ENCODE assay signal across 12 cellular contexts in the genomic region with DNA sequence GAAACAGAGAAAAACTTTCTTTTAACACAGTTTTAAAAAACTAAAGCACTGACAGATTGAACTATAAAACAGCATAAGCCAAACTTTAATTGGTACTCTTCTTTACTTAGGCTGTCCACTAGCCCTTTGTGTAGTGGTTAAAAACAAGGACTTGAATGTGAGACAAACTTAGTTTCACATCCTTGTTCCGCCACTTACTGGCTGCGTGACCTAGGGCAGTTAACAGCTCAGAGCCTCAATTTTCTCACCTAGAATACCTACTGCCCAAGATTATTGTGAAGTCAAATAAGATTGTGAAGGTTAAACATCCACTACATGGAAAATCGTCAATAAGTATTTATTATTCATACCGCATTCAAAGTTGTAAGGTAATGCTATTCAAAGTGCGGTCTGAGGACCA. TPM values are rescaled to one million over a fixed set of nuclear protein-coding genes. Genes with fewer than 3 reads are reported as not detected.
DNase-seq lines count a peak whose midpoint lies in the region; ATAC-seq and TF ChIP-seq lines count a peak whose summit lies in the region.
"Had no signal": no experiment of that assay in that cellular context is flagged by ENCODE, and none has a peak within 500 bp of the region (broad histone marks: within the 10 kb centered on the region; RNA-seq: fewer than 3 reads in every experiment).

No MANE protein-coding gene starts in this region.

- peaks cover 0 to 16% (median 4%) of the 10 kb centered on the region in 3 donors for H3K36me3 Mint-ChIP-seq in CD8-positive, alpha-beta memory T cell
- peaks cover 28% of the 10 kb centered on the region for H3K36me3 Mint-ChIP-seq in Calu3 (ENCODE audit: insufficient read depth, unreplicated experiment)

- peaks cover 14% of the 10 kb centered on the region for H3K4me1 ChIP-seq in CD8-positive, alpha-beta memory T cell (ENCODE audit: insufficient read depth, low read length)

- BruUV-seq in Calu3 (replicated peaks; lab: Mats Ljungman, UMichigan), result no TSS peak

- no peak overlapping the region for H3K4me3 ChIP-seq in CD8-positive, alpha-beta memory T cell (ENCODE audit: low read length)
- peak overlapping the region; percentile 98 for H3K4me3 ChIP-seq in SK-N-MC
- H3K4me3 ChIP-seq: Peyer's patch had no signal

- H3K27ac ChIP-seq in CD8-positive, alpha-beta memory T cell (ENCODE audit: low read depth, low read length), result no peak overlapping the region
- no peak overlapping the region for H3K27ac ChIP-seq in SK-N-MC
- H3K27ac ChIP-seq: Peyer's patch had no signal

- CTCF ChIA-PET in CD8-positive, alpha-beta memory T cell (lab: Charles Lee), result interaction anchor here (0.9 kb wide), 1 partner anchor 12 kb away, joined by 5 read pairs; no protein-coding TSS in a partner anchor
- CTCF ChIA-PET in Calu3 (lab: Charles Lee), result interaction anchor here (0.6 kb wide), 1 partner anchor 119 kb away, joined by 4 read pairs; no protein-coding TSS in a partner anchor

- POLR2A ChIA-PET in CD8-positive, alpha-beta memory T cell (lab: Charles Lee), result no interaction called here

- H3K9ac ChIP-seq in SK-N-MC (ENCODE audit: insufficient read length), result no peak overlapping the region

- DNase-seq in CD8-positive, alpha-beta memory T cell, result no peak
- no peak for DNase-seq in SK-N-MC (ENCODE audit: low read depth, low spot score)
- DNase-seq in DMS53 treated with DMSO at 0.1 percent for 48 hours (lab: John Stamatoyannopoulos, UW; ENCODE audit: unreplicated experiment), result no peak
- no peak for DNase-seq in NCI-H1436 (lab: John Stamatoyannopoulos, UW)
- no peak for DNase-seq in Calu3
- no peak for DNase-seq in HCEC 1CT
- DNase-seq: activated T-cell treated with anti-CD3 and anti-CD28 coated beads, Interleukin-2, amount 50 U/mL, for 48 hours; CD4-positive, alpha-beta memory T cell; naive thymus-derived CD4-positive, alpha-beta T cell; Peyer's patch had no signal

- intact Hi-C loops in Calu3 (cut with micrococcal nuclease; ENCODE audit: unreplicated experiment), result loop anchor here (2.0 kb wide), 1 partner anchor 25 kb away; no protein-coding TSS in a partner anchor

- H3K4me3 Mint-ChIP-seq in CD8-positive, alpha-beta memory T cell, result peak overlapping the region in 3 of 7 donors; percentile 15 to 95 (median 95)
- no peak overlapping the region for H3K4me3 Mint-ChIP-seq in Calu3 (ENCODE audit: low read depth, unreplicated experiment)

- peaks cover 23 to 34% (median 24%) of the 10 kb centered on the region in 3 donors for H3K4me1 Mint-ChIP-seq in CD8-positive, alpha-beta memory T cell
- peaks cover 15% of the 10 kb centered on the region for H3K4me1 Mint-ChIP-seq in Calu3 (ENCODE audit: low read depth, unreplicated experiment)

- no peaks in the 10 kb centered on the region for H3K9me3 Mint-ChIP-seq in CD8-positive, alpha-beta memory T cell
- no peaks in the 10 kb centered on the region for H3K9me3 Mint-ChIP-seq in Calu3 (ENCODE audit: low read depth, unreplicated experiment)
- H3K9me3 Mint-ChIP-seq: CD4-positive, alpha-beta memory T cell; naive thymus-derived CD4-positive, alpha-beta T cell had no signal

- peak; percentile 63 for ATAC-seq in GM19463 (IDR thresholded peaks at IDR 0.05; ENCODE audit: unreplicated experiment)
- ATAC-seq in HG03066 (IDR thresholded peaks at IDR 0.05; ENCODE audit: low read depth, unreplicated experiment), result peak; percentile 67
- ATAC-seq: naive thymus-derived CD4-positive, alpha-beta T cell had no signal

- peak overlapping the region in 6 of 8 donors; percentile 47 to 96 (median 83) for H3K27ac Mint-ChIP-seq in CD8-positive, alpha-beta memory T cell
- H3K27ac Mint-ChIP-seq in Calu3 (ENCODE audit: unreplicated experiment), result no peak overlapping the region

- no peaks in the 10 kb centered on the region for H3K9me3 ChIP-seq in CD8-positive, alpha-beta memory T cell (ENCODE audit: low read length)
- H3K9me3 ChIP-seq in SK-N-MC (ENCODE audit: low read depth, low read length), result no peaks in the 10 kb centered on the region
- H3K9me3 ChIP-seq: Peyer's patch had no signal

- no peak for TF ChIP-seq CTCF in Calu3 (IDR thresholded peaks at IDR 0.05; ENCODE audit: unreplicated experiment)

- H3K27me3 Mint-ChIP-seq in CD8-positive, alpha-beta memory T cell, result peaks cover 3 to 10% of the 10 kb centered on the region in 2 donors
- H3K27me3 Mint-ChIP-seq in Calu3 (ENCODE audit: unreplicated experiment), result no peaks in the 10 kb centered on the region

- H3K36me3 ChIP-seq in CD8-positive, alpha-beta memory T cell (ENCODE audit: insufficient read depth, low read length), result no peaks in the 10 kb centered on the region
- peaks cover 15% of the 10 kb centered on the region for H3K36me3 ChIP-seq in SK-N-MC (ENCODE audit: insufficient read depth, low read length)
- H3K36me3 ChIP-seq: Peyer's patch had no signal

- H3K27me3 ChIP-seq in CD8-positive, alpha-beta memory T cell (ENCODE audit: insufficient read depth, low read length, poor library complexity, severe bottlenecking), result no peaks in the 10 kb centered on the region
- H3K27me3 ChIP-seq: Peyer's patch had no signal

RNA-seq across cellular contexts. Expression of a gene that starts 2.0 kb away (rescaled TPM):
- 10 to 100 TPM; 11.0 to 12.0 TPM for total RNA-seq in CD8-positive, alpha-beta memory T cell
- 1.6 TPM for polyA plus RNA-seq in CD8-positive, alpha-beta memory T cell
- 8.8 and 9.8 TPM in 2 replicates for total RNA-seq in Calu3 (2022)

RNA-seq across cellular contexts. Expression of a gene that starts 24.5 kb away (rescaled TPM):
- total RNA-seq in CD8-positive, alpha-beta memory T cell, result not detected
- polyA plus RNA-seq in CD8-positive, alpha-beta memory T cell, result not detected
- total RNA-seq in Calu3 (2022), result 2.3 and 3.4 TPM in 2 replicates
- total RNA-seq: CD4-positive, alpha-beta memory T cell; naive thymus-derived CD4-positive, alpha-beta T cell had no signal
- polyA plus RNA-seq: CD4-positive, alpha-beta memory T cell; naive thymus-derived CD4-positive, alpha-beta T cell had no signal
